In the genomic region with DNA sequence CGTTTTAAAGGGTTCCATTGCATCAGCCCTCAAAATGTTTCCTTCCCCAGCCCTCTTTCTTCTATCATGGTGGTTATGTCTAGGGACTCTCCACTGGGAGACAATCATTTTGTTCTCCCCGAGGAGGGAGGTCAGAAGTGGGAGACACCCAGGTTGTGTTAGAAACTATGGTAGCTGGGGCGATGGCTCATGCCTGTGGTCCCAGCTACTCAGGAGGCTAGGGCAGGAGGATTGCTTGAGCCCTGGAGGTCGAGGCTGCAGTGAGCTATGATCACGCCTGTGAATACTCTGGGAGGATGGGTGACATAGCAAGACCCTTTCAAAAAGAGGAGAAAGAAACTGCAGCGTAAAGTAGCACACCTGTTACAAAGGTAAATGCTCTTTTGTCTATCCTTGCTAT, we compare ENCODE assay signal across 8 cellular contexts. TPM values are rescaled to one million over a fixed set of nuclear protein-coding genes. Genes with fewer than 3 reads are reported as not detected.
DNase-seq lines count a peak whose midpoint lies in the region; ATAC-seq and TF ChIP-seq lines count a peak whose summit lies in the region.

No MANE protein-coding gene starts in this region.

- H3K4me3 ChIP-seq in HL-60 (replicated peaks; ENCODE audit: insufficient read depth, low read length) (peak overlapping the region; percentile 30), mucosa of stomach (ENCODE audit: low read length) (peak overlapping the region; percentile 69)

- no TSS peak for BruUV-seq in Calu3 (replicated peaks; lab: Mats Ljungman, UMichigan)

- no peaks in the 10 kb centered on the region for H3K9me3 ChIP-seq in mucosa of stomach (ENCODE audit: control insufficient read depth, low read length)

- no peaks in the 10 kb centered on the region for H3K36me3 ChIP-seq in mucosa of stomach (ENCODE audit: control insufficient read depth, insufficient read depth, low read length)

- peak overlapping the region; percentile 88 for H3K27ac ChIP-seq in HL-60 (replicated peaks)

- peak overlapping the region; percentile 81 for H3K27ac Mint-ChIP-seq in Calu3 (ENCODE audit: unreplicated experiment)
- H3K27ac Mint-ChIP-seq in chondrocyte (ENCODE audit: unreplicated experiment): peak overlapping the region; percentile 92

- TF ChIP-seq CTCF in Calu3 (IDR thresholded peaks at IDR 0.05; ENCODE audit: unreplicated experiment): no peak
- TF ChIP-seq CTCF in HL-60 (IDR thresholded peaks at IDR 0.05; ENCODE audit: insufficient read depth, low read length): no peak
- no peak for TF ChIP-seq CTCF in chondrocyte (IDR thresholded peaks at IDR 0.05)

- intact Hi-C loops in Calu3 (cut with micrococcal nuclease; ENCODE audit: unreplicated experiment): loop anchor here (1.0 kb wide), 2 partner anchors 19 to 39 kb away; a partner anchor contains a TSS

- ATAC-seq in HG03039 (IDR thresholded peaks at IDR 0.05; ENCODE audit: unreplicated experiment): no peak

- no peak for DNase-seq in Calu3
- no peak for DNase-seq in HL-60 (ENCODE audit: low read depth in 1 of 2, low spot score in 1 of 2)
- peak; percentile 34 for DNase-seq in chondrocyte (ENCODE audit: low spot score)
- no peak for DNase-seq in midbrain (lab: John Stamatoyannopoulos, UW)
- DNase-seq in AML-193 (lab: John Stamatoyannopoulos, UW): no peak
- no peak for DNase-seq in GM19240 (ENCODE audit: insufficient read length, low spot score)

- no peaks in the 10 kb centered on the region for H3K27me3 Mint-ChIP-seq in Calu3 (ENCODE audit: unreplicated experiment)
- no peaks in the 10 kb centered on the region for H3K27me3 Mint-ChIP-seq in chondrocyte (ENCODE audit: low read depth)

- H3K4me3 Mint-ChIP-seq in Calu3 (ENCODE audit: low read depth, unreplicated experiment) (peak overlapping the region; percentile 70), chondrocyte (ENCODE audit: unreplicated experiment) (peak overlapping the region; percentile 72)

- CTCF ChIA-PET in Calu3 (lab: Charles Lee): interaction anchor here (0.6 to 1.6 kb wide), 9 partner anchors 9 to 139 kb away, joined by 3 to 31 read pairs (median 4); a partner anchor contains a TSS

- peaks cover 12% of the 10 kb centered on the region for H3K4me1 ChIP-seq in mucosa of stomach (ENCODE audit: control insufficient read depth, insufficient read depth, low read length)

- H3K4me1 Mint-ChIP-seq in Calu3 (ENCODE audit: low read depth, unreplicated experiment) (peaks cover 9% of the 10 kb centered on the region), chondrocyte (ENCODE audit: low read depth) (peaks cover 24% of the 10 kb centered on the region)

- H3K27me3 ChIP-seq in HL-60 (ENCODE audit: insufficient read depth, poor library complexity, severe bottlenecking): no peaks in the 10 kb centered on the region
- no peaks in the 10 kb centered on the region for H3K27me3 ChIP-seq in mucosa of stomach (ENCODE audit: control insufficient read depth, insufficient read depth, low read length)

- no peaks in the 10 kb centered on the region for H3K9me3 Mint-ChIP-seq in Calu3 (ENCODE audit: low read depth, unreplicated experiment)
- H3K9me3 Mint-ChIP-seq in chondrocyte (ENCODE audit: low read depth): no peaks in the 10 kb centered on the region

- peak overlapping the region; percentile 86 for H3K9ac ChIP-seq in mucosa of stomach (ENCODE audit: low read length)

- H3K36me3 Mint-ChIP-seq in Calu3 (ENCODE audit: insufficient read depth, unreplicated experiment): peaks cover 17% of the 10 kb centered on the region
- no peaks in the 10 kb centered on the region for H3K36me3 Mint-ChIP-seq in chondrocyte (ENCODE audit: low read depth)

RNA-seq across cellular contexts. Expression of a gene that starts 13.0 kb away (rescaled TPM):
- 6.0 and 8.3 TPM in 2 replicates for total RNA-seq in Calu3 (2022)
- 6.3 to 9.3 TPM (median 7.6 TPM) in 3 replicates for total RNA-seq in chondrocyte

RNA-seq across cellular contexts. Expression of a gene that starts 18.5 kb away (rescaled TPM):
- total RNA-seq in Calu3 (2022) (18.0 and 21.5 TPM in 2 replicates), chondrocyte (7.6 to 11.8 TPM (median 7.9 TPM) in 3 replicates)

RNA-seq across cellular contexts. Expression of a gene that starts 22.7 kb away (rescaled TPM):
- total RNA-seq in Calu3 (2022) (14.5 and 16.1 TPM in 2 replicates), chondrocyte (22.2 to 60.8 TPM (median 58.6 TPM) in 3 replicates)

RNA-seq across cellular contexts. Expression of a gene that starts 24.3 kb away (rescaled TPM):
- total RNA-seq in Calu3 (2022): 608 and 639 TPM in 2 replicates
- 430 to 562 TPM (median 551 TPM) in 3 replicates for total RNA-seq in chondrocyte

RNA-seq across cellular contexts. Expression of a gene that starts 36.1 kb away (rescaled TPM):
- total RNA-seq in Calu3 (2022) (59.9 and 62.0 TPM in 2 replicates), chondrocyte (103 to 110 TPM (median 106 TPM) in 3 replicates)
